Comparison of ENCODE assay signal across 13 cellular contexts in genomic region chr6:37127961-37128862, GRCh38. TPM values are rescaled to one million over a fixed set of nuclear protein-coding genes. Genes with fewer than 3 reads are reported as not detected.
DNase-seq lines count a peak whose midpoint lies in the region; ATAC-seq and TF ChIP-seq lines count a peak whose summit lies in the region.
"Had no signal": no experiment of that assay in that cellular context is flagged by ENCODE, and none has a peak within 500 bp of the region (broad histone marks: within the 10 kb centered on the region; RNA-seq: fewer than 3 reads in every experiment).

No MANE protein-coding gene starts in this region.

- H3K36me3 ChIP-seq in osteoblast (ENCODE audit: insufficient read depth, low read length) = no peaks in the 10 kb centered on the region

- peak overlapping the region; percentile 41 for H3K4me2 ChIP-seq in osteoblast (ENCODE audit: insufficient read depth, low read length)

- ATAC-seq in T-helper 17 cell (no peak), HG03045 (IDR thresholded peaks at IDR 0.05; ENCODE audit: unreplicated experiment) (no peak)

- H3K4me3 ChIP-seq in fibroblast of villous mesenchyme (ENCODE audit: low read depth, low read length) = no peak overlapping the region
- H3K4me3 ChIP-seq in osteoblast (ENCODE audit: insufficient read depth, low read length) = no peak overlapping the region

- peak overlapping the region; percentile 39 for H3K27ac Mint-ChIP-seq in T-helper 17 cell
- H3K27ac Mint-ChIP-seq: memory B cell had no signal

- no peaks in the 10 kb centered on the region for H3K36me3 Mint-ChIP-seq in T-helper 17 cell (ENCODE audit: low read depth)
- H3K36me3 Mint-ChIP-seq: memory B cell had no signal

- peaks cover 4% of the 10 kb centered on the region for H3K27me3 Mint-ChIP-seq in T-helper 17 cell
- H3K27me3 Mint-ChIP-seq: memory B cell had no signal

- H3K9me3 ChIP-seq in T-helper 17 cell (ENCODE audit: control insufficient read depth, low read length, poor library complexity, severe bottlenecking) (no peaks in the 10 kb centered on the region), osteoblast (ENCODE audit: low read depth, low read length) (no peaks in the 10 kb centered on the region)

- no peaks in the 10 kb centered on the region for H3K79me2 ChIP-seq in osteoblast (ENCODE audit: insufficient read depth, low read length)

- no peak overlapping the region for H3K4me3 Mint-ChIP-seq in T-helper 17 cell
- H3K4me3 Mint-ChIP-seq: memory B cell had no signal

- no peaks in the 10 kb centered on the region for H3K27me3 ChIP-seq in osteoblast (ENCODE audit: insufficient read depth, low read length)

- TF ChIP-seq CTCF in fibroblast of villous mesenchyme (IDR thresholded peaks at IDR 0.05; ENCODE audit: insufficient read depth, low read depth, low read length) (no peak), osteoblast (IDR thresholded peaks at IDR 0.05; ENCODE audit: extremely low read depth, low read depth, low read length) (peak; percentile 22)

- peak overlapping the region; percentile 41 for H3K27ac ChIP-seq in osteoblast (ENCODE audit: low read depth, low read length)

- peaks cover 17% of the 10 kb centered on the region for H3K4me1 Mint-ChIP-seq in T-helper 17 cell
- H3K4me1 Mint-ChIP-seq: memory B cell had no signal

- DNase-seq in ELR (ENCODE audit: low read depth) = peak; percentile 59
- no peak for DNase-seq in T-helper 17 cell
- DNase-seq in fibroblast of villous mesenchyme (ENCODE audit: low read depth) = peak; percentile 73
- peak; percentile 93 for DNase-seq in osteoblast (ENCODE audit: insufficient read length, low spot score, missing footprints)
- DNase-seq in putamen (ENCODE audit: low spot score) = no peak
- DNase-seq in NCI-H1694 (lab: John Stamatoyannopoulos, UW) = no peak
- no peak for DNase-seq in stimulated activated CD4-positive, alpha-beta T cell treated with anti-CD3 and anti-CD28 coated beads, Interleukin-12 subunit alpha, Interleukin-12 subunit beta, amount 100 ng/mL, for 4 hours
- DNase-seq: COR-L47; effector CD4-positive, alpha-beta T cell; NCI-H1417; stimulated activated CD4-positive, alpha-beta T cell treated with anti-CD3 and anti-CD28 coated beads, Interleukin-4, amount 100 ng/mL, for 1 hour had no signal

- no peaks in the 10 kb centered on the region for H4K20me1 ChIP-seq in osteoblast (ENCODE audit: insufficient read depth, low read length)

- H2AFZ ChIP-seq in osteoblast (ENCODE audit: low read length) = no peak overlapping the region

- H3K4me1 ChIP-seq in osteoblast (ENCODE audit: insufficient read depth, low read length) = peaks cover 25% of the 10 kb centered on the region

RNA-seq across cellular contexts. Expression of gene PIM1, which starts 41.7 kb away (rescaled TPM):
- 100 to 1,000 TPM; 210 to 310 TPM for total RNA-seq in T-helper 17 cell
- 22.9 and 28.0 TPM in 2 replicates for total RNA-seq in fibroblast of villous mesenchyme
- 14.8 and 16.2 TPM in 2 replicates for total RNA-seq in osteoblast

Comparison
In these comparisons a context has a peak if more than half of its experiments do, and no peak if none do; other contexts are left out.
1. DNase-seq: peak in ELR (single experiment), fibroblast of villous mesenchyme (single experiment) and osteoblast (single experiment); none in T-helper 17 cell (0 of 3), putamen (single experiment), NCI-H1694 (single experiment) and stimulated activated CD4-positive, alpha-beta T cell treated with anti-CD3 and anti-CD28 coated beads, Interleukin-12 subunit alpha, Interleukin-12 subunit beta, amount 100 ng/mL, for 4 hours (single experiment).